In the genomic region with DNA sequence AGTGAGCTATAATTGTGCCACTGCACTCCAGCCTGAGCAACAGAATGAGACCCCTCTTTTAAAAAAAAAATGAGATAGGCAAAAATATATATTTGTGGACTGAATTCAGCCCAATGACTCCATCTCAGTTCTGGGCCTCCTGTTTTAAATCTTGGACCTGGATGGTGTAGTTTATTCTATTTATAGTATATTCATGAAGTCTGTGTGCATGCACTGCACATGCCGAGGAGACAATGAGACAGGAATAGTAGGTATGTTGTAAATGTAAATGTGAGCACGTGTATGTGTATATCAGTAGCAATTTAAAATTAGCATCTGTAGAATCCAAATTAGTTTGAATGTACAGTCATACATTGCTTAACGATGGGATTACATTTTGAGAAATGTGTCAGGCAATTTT, we compare ENCODE assay signal across 17 cellular contexts.
DNase-seq lines count a peak whose midpoint lies in the region; ATAC-seq and TF ChIP-seq lines count a peak whose summit lies in the region.
"Had no signal": no experiment of that assay in that cellular context is flagged by ENCODE, and none has a peak within 500 bp of the region (broad histone marks: within the 10 kb centered on the region; RNA-seq: fewer than 3 reads in every experiment).

No MANE protein-coding gene starts in this region.

- H3K27me3 ChIP-seq in right atrium auricular region (no peaks in the 10 kb centered on the region), left ventricle myocardium inferior (ENCODE audit: low read depth) (no peaks in the 10 kb centered on the region), endodermal cell (ENCODE audit: control insufficient read depth, insufficient read depth, low read length, poor library complexity, severe bottlenecking) (no peaks in the 10 kb centered on the region)
- H3K27me3 ChIP-seq: BLaER1 treated with 17β-estradiol and CSF1 and Interleukin-3, amounts not matched to agents 10 nM and 100 nM had no signal

- H3K4me3 ChIP-seq in right atrium auricular region (no peak overlapping the region), left ventricle myocardium inferior (no peak overlapping the region), endodermal cell (ENCODE audit: low read length) (no peak overlapping the region)
- H3K4me3 ChIP-seq: A549; BLaER1 treated with 17β-estradiol and CSF1 and Interleukin-3, amounts not matched to agents 10 nM and 100 nM had no signal

- no peak for DNase-seq in Right ventricle myocardium superior
- DNase-seq in right atrium auricular region (ENCODE audit: low spot score), result no peak
- DNase-seq in left ventricle myocardium inferior, result no peak
- no peak for DNase-seq in Right ventricle myocardium inferior (ENCODE audit: missing footprints)
- DNase-seq in endodermal cell, result peak; percentile 1
- DNase-seq: AML-193; Caco-2; Calu3; CD4-positive, alpha-beta T cell; CD8-positive, alpha-beta T cell; DMS79 treated with DMSO at 0.1 percent for 48 hours; GF-D8 had no signal

- H3K4me1 ChIP-seq in right atrium auricular region (no peaks in the 10 kb centered on the region), left ventricle myocardium inferior (peaks cover 44% of the 10 kb centered on the region), endodermal cell (ENCODE audit: control insufficient read depth, insufficient read depth, low read length) (no peaks in the 10 kb centered on the region)
- H3K4me1 ChIP-seq: A549, Caco-2 had no signal

- H3K4me1 Mint-ChIP-seq in endodermal cell, result peaks cover 7% of the 10 kb centered on the region

- H3K9me3 ChIP-seq in right atrium auricular region (no peaks in the 10 kb centered on the region), left ventricle myocardium inferior (replicated peaks) (no peaks in the 10 kb centered on the region), endodermal cell (ENCODE audit: control insufficient read depth, low read length) (no peaks in the 10 kb centered on the region)
- H3K9me3 ChIP-seq: A549, Caco-2 had no signal

- TF ChIP-seq CTCF in right atrium auricular region (IDR thresholded peaks at IDR 0.05), result no peak
- TF ChIP-seq CTCF in left ventricle myocardium inferior (IDR thresholded peaks at IDR 0.05; ENCODE audit: borderline replicate concordance), result no peak
- TF ChIP-seq CTCF in endodermal cell (conservative IDR thresholded peaks at IDR 0.05), result no peak

- intact Hi-C loops in Right ventricle myocardium superior (cut with DNase I), result no loop called here
- intact Hi-C loops in left ventricle myocardium inferior (cut with micrococcal nuclease), result no loop called here
- intact Hi-C loops in Right ventricle myocardium inferior (cut with DNase I), result no loop called here

- peaks cover 25% of the 10 kb centered on the region for H3K27me3 Mint-ChIP-seq in endodermal cell (ENCODE audit: insufficient read depth)
- H3K27me3 Mint-ChIP-seq: CD4-positive, alpha-beta T cell had no signal

- no peaks in the 10 kb centered on the region for H3K9me3 Mint-ChIP-seq in endodermal cell
- H3K9me3 Mint-ChIP-seq: CD4-positive, alpha-beta T cell; CD8-positive, alpha-beta T cell had no signal

- 93 to 97% methylated on average over 3 of the region's 3 CpGs for WGBS in endodermal cell (ENCODE audit: insufficient coverage in 1 of 2, insufficient read length in 1 of 2), 2 experiments

- ATAC-seq in Right ventricle myocardium superior (ENCODE audit: poor library complexity) (peak; percentile 54), Right ventricle myocardium inferior (no peak)
- ATAC-seq: A549; CD8-positive, alpha-beta T cell had no signal

- no peak overlapping the region for H3K27ac Mint-ChIP-seq in endodermal cell
- H3K27ac Mint-ChIP-seq: B cell; CD4-positive, alpha-beta T cell; CD8-positive, alpha-beta T cell had no signal

- H3K9ac ChIP-seq in endodermal cell (ENCODE audit: extremely low read depth, low read length, poor library complexity, severe bottlenecking), result no peak overlapping the region
- H3K9ac ChIP-seq: BLaER1 treated with 17β-estradiol and CSF1 and Interleukin-3, amounts not matched to agents 10 nM and 100 nM had no signal

- H3K36me3 Mint-ChIP-seq in endodermal cell (ENCODE audit: low read depth), result no peaks in the 10 kb centered on the region
- H3K36me3 Mint-ChIP-seq: CD8-positive, alpha-beta T cell had no signal

- H3K4me3 Mint-ChIP-seq in endodermal cell, result no peak overlapping the region
- H3K4me3 Mint-ChIP-seq: B cell; CD4-positive, alpha-beta T cell; CD8-positive, alpha-beta T cell had no signal

- H3K27ac ChIP-seq in right atrium auricular region (no peak overlapping the region), left ventricle myocardium inferior (replicated peaks) (peak overlapping the region; percentile 45), endodermal cell (ENCODE audit: low read depth, low read length) (no peak overlapping the region)
- H3K27ac ChIP-seq: 22Rv1; A549; BLaER1 treated with 17β-estradiol and CSF1 and Interleukin-3, amounts not matched to agents 10 nM and 100 nM; C4-2B had no signal

- H3K36me3 ChIP-seq in right atrium auricular region (no peaks in the 10 kb centered on the region), left ventricle myocardium inferior (peaks cover 6% of the 10 kb centered on the region), endodermal cell (ENCODE audit: control insufficient read depth, insufficient read depth, low read length) (peaks cover 66% of the 10 kb centered on the region)
- H3K36me3 ChIP-seq: BLaER1 treated with 17β-estradiol and CSF1 and Interleukin-3, amounts not matched to agents 10 nM and 100 nM had no signal
